ENCODE assay signal across 22 cellular contexts in the genomic region with DNA sequence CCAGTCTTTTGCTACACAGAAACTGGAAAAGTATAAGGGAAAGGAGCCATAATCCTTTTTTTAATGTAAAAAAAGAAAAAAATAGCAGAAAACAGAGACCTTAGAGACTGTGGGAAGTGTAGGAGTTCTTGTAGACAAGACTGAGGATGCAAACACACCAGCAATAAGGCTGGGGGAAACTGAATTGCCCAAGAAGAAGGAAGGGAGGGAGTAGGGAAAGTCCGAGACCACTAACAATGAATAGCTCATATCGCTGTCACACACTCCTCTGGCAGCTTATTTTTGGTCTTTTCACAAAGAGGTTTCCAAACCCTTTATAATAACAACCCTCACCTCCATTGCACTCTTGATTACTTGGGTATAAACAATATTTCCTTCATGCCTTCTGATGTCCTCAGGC.
DNase-seq lines count a peak whose midpoint lies in the region; ATAC-seq and TF ChIP-seq lines count a peak whose summit lies in the region.
"Had no signal": no experiment of that assay in that cellular context is flagged by ENCODE, and none has a peak within 500 bp of the region (broad histone marks: within the 10 kb centered on the region; RNA-seq: fewer than 3 reads in every experiment).

No MANE protein-coding gene starts in this region.

- H3K4me3 Mint-ChIP-seq in activated T-cell treated with anti-CD3 and anti-CD28 coated beads, Interleukin-2, amount 50 U/mL, for 24 hours = peak overlapping the region; percentile 10
- H3K4me3 Mint-ChIP-seq in activated naive CD8-positive, alpha-beta T cell treated with anti-CD3 and anti-CD28 coated beads, Interleukin-2, amount 50 U/mL, for 24 hours = no peak overlapping the region
- H3K4me3 Mint-ChIP-seq: central memory CD8-positive, alpha-beta T cell had no signal

- no peaks in the 10 kb centered on the region for H3K79me2 ChIP-seq in smooth muscle cell (ENCODE audit: low read depth)

- H3K4me2 ChIP-seq in smooth muscle cell = no peak overlapping the region

- DNase-seq in activated T-cell treated with anti-CD3 and anti-CD28 coated beads, Interleukin-2, amount 50 U/mL, for 24 hours = no peak
- no peak for DNase-seq in activated T-cell treated with anti-CD3 and anti-CD28 coated beads for 4 hours
- peak; percentile 5 for DNase-seq in SK-MEL-5 (ENCODE audit: low read depth, low spot score)
- no peak for DNase-seq in activated naive CD8-positive, alpha-beta T cell treated with anti-CD3 and anti-CD28 coated beads, Interleukin-2, amount 50 U/mL, for 24 hours
- DNase-seq in smooth muscle cell (lab: John Stamatoyannopoulos, UW; ENCODE audit: unreplicated experiment) = no peak
- DNase-seq in dorsolateral prefrontal cortex = no peak
- DNase-seq in SHP77 treated with DMSO at 0.1 percent for 48 hours (lab: John Stamatoyannopoulos, UW) = no peak
- no peak for DNase-seq in effector CD8-positive, alpha-beta T cell (lab: John Stamatoyannopoulos, UW)
- DNase-seq: activated CD4-positive, alpha-beta T cell treated with anti-CD3 and anti-CD28 coated beads, Interleukin-2, amount 50 U/mL, for 4 hours; BE2C; Caco-2; dermis blood vessel endothelial cell; DMS79; GOT3; head of caudate nucleus; NCI-H1436 treated with DMSO at 0.1 percent for 48 hours; NCI-H510A had no signal

- 77% methylated on average over 2 of the region's 2 CpGs for WGBS in smooth muscle cell (ENCODE audit: low lambda C conversion rate)

- ATAC-seq in activated naive CD8-positive, alpha-beta T cell treated with anti-CD3 and anti-CD28 coated beads, Interleukin-2, amount 50 U/mL, for 24 hours = peak; percentile 54
- ATAC-seq: K562 had no signal

- peaks cover 11% of the 10 kb centered on the region for H3K9me3 Mint-ChIP-seq in activated T-cell treated with anti-CD3 and anti-CD28 coated beads, Interleukin-2, amount 50 U/mL, for 24 hours
- peaks cover 4% of the 10 kb centered on the region for H3K9me3 Mint-ChIP-seq in activated naive CD8-positive, alpha-beta T cell treated with anti-CD3 and anti-CD28 coated beads, Interleukin-2, amount 50 U/mL, for 24 hours

- H3K27ac ChIP-seq in smooth muscle cell (ENCODE audit: low read depth) (peak overlapping the region; percentile 57), dorsolateral prefrontal cortex (no peak overlapping the region)
- H3K27ac ChIP-seq: suprapubic skin had no signal

- no peak overlapping the region for H2AFZ ChIP-seq in smooth muscle cell (ENCODE audit: low read depth)

- no peaks in the 10 kb centered on the region for H3F3A ChIP-seq in smooth muscle cell (ENCODE audit: low read depth)

- peak overlapping the region; percentile 77 for H3K27ac Mint-ChIP-seq in activated T-cell treated with anti-CD3 and anti-CD28 coated beads, Interleukin-2, amount 50 U/mL, for 24 hours
- no peak overlapping the region for H3K27ac Mint-ChIP-seq in activated naive CD8-positive, alpha-beta T cell treated with anti-CD3 and anti-CD28 coated beads, Interleukin-2, amount 50 U/mL, for 24 hours

- H3K9ac ChIP-seq in smooth muscle cell (ENCODE audit: low read depth) = no peak overlapping the region

- peaks cover 24% of the 10 kb centered on the region for H3K4me1 Mint-ChIP-seq in activated T-cell treated with anti-CD3 and anti-CD28 coated beads, Interleukin-2, amount 50 U/mL, for 24 hours (ENCODE audit: low read depth)
- H3K4me1 Mint-ChIP-seq in activated naive CD8-positive, alpha-beta T cell treated with anti-CD3 and anti-CD28 coated beads, Interleukin-2, amount 50 U/mL, for 24 hours = peaks cover 13% of the 10 kb centered on the region
- H3K4me1 Mint-ChIP-seq: central memory CD8-positive, alpha-beta T cell had no signal

- TF ChIP-seq CTCF in smooth muscle cell (IDR thresholded peaks at IDR 0.05; ENCODE audit: borderline replicate concordance, insufficient read depth, poor library complexity, severe bottlenecking) = no peak
- TF ChIP-seq CTCF in dorsolateral prefrontal cortex (IDR thresholded peaks at IDR 0.05 in 54 of 56, conservative IDR thresholded peaks at IDR 0.05 in 2 of 56; ENCODE audit: low read depth in 1 of 56, partially characterized antibody in 56 of 56) = no peak

- in situ Hi-C loops in SK-MEL-5 (cut with HindIII; ENCODE audit: low pct_unique_long_range_greater_than_20kb, low sequenced_read_pairs) = no loop called here

- no peaks in the 10 kb centered on the region for H3K4me1 ChIP-seq in smooth muscle cell (ENCODE audit: low read depth)
- H3K4me1 ChIP-seq: BE2C, Caco-2, suprapubic skin had no signal

- no peaks in the 10 kb centered on the region for H3K27me3 Mint-ChIP-seq in activated T-cell treated with anti-CD3 and anti-CD28 coated beads, Interleukin-2, amount 50 U/mL, for 24 hours
- H3K27me3 Mint-ChIP-seq in activated naive CD8-positive, alpha-beta T cell treated with anti-CD3 and anti-CD28 coated beads, Interleukin-2, amount 50 U/mL, for 24 hours = no peaks in the 10 kb centered on the region
- H3K27me3 Mint-ChIP-seq: central memory CD8-positive, alpha-beta T cell; T-cell had no signal

- no peaks in the 10 kb centered on the region for H4K20me1 ChIP-seq in smooth muscle cell (ENCODE audit: low read depth)

- H3K27me3 ChIP-seq in smooth muscle cell (ENCODE audit: low read depth) (no peaks in the 10 kb centered on the region), dorsolateral prefrontal cortex (no peaks in the 10 kb centered on the region)
- H3K27me3 ChIP-seq: BE2C, suprapubic skin had no signal

- H3K36me3 ChIP-seq in smooth muscle cell (ENCODE audit: low read depth) = no peaks in the 10 kb centered on the region
- H3K36me3 ChIP-seq: BE2C, suprapubic skin had no signal

- intact Hi-C loops in dorsolateral prefrontal cortex (cut with DNase I) = no loop called here

- peaks cover 6% of the 10 kb centered on the region for H3K36me3 Mint-ChIP-seq in activated T-cell treated with anti-CD3 and anti-CD28 coated beads, Interleukin-2, amount 50 U/mL, for 24 hours (ENCODE audit: low read depth)
- no peaks in the 10 kb centered on the region for H3K36me3 Mint-ChIP-seq in activated naive CD8-positive, alpha-beta T cell treated with anti-CD3 and anti-CD28 coated beads, Interleukin-2, amount 50 U/mL, for 24 hours (ENCODE audit: low read depth)
- H3K36me3 Mint-ChIP-seq: T-cell had no signal

- H3K4me3 ChIP-seq in smooth muscle cell (no peak overlapping the region), dorsolateral prefrontal cortex (no peak overlapping the region)
- H3K4me3 ChIP-seq: K562, skin epidermis, suprapubic skin had no signal

- no peaks in the 10 kb centered on the region for H3K9me3 ChIP-seq in smooth muscle cell (replicated peaks; ENCODE audit: low read depth)
- H3K9me3 ChIP-seq: BE2C, suprapubic skin had no signal
